8 cellular contexts compared by ENCODE assay signal in genomic region chr17:44071772-44072171, GRCh38. TPM values are rescaled to one million over a fixed set of nuclear protein-coding genes. Genes with fewer than 3 reads are reported as not detected.
A peak's percentile ranks its signal among the peaks of the same experiment; 100 is the strongest.
DNase-seq lines count a peak whose midpoint lies in the region; ATAC-seq and TF ChIP-seq lines count a peak whose summit lies in the region.

No MANE protein-coding gene starts in this region.

- TF ChIP-seq CTCF in psoas muscle (IDR thresholded peaks at IDR 0.05): no peak

- H3K4me1 ChIP-seq in psoas muscle: peaks cover 25% of the 10 kb centered on the region

- H3K4me3 ChIP-seq in psoas muscle: peak overlapping the region; percentile 87

- no peaks in the 10 kb centered on the region for H3K27me3 ChIP-seq in psoas muscle (ENCODE audit: insufficient read depth in 3 of 3, low read length in 2 of 3)

- whole genome bisulfite sequencing in psoas muscle, 3 donors: 46 to 52% (median 49%) methylated on average over 2 of the region's 2 CpGs

- peaks cover 0 to 28% of the 10 kb centered on the region in 2 donors for H3K36me3 ChIP-seq in psoas muscle (ENCODE audit: insufficient read depth in 1 of 2, low read depth in 1 of 2)

- peak overlapping the region; percentile 90 for H3K27ac ChIP-seq in psoas muscle
- no peak overlapping the region for H3K27ac ChIP-seq in substantia nigra (ENCODE audit: low read depth, low read length, poor library complexity, severe bottlenecking)

- no peaks in the 10 kb centered on the region for H3K9me3 ChIP-seq in psoas muscle

- intact Hi-C loops in psoas muscle (cut with DNase I): loop anchor here (2.0 to 5.0 kb wide), 3 partner anchors 23 to 41 kb away; no protein-coding TSS in a partner anchor

- peak; percentile 65 for ATAC-seq in esophagus mucosa
- ATAC-seq in psoas muscle: no peak
- ATAC-seq in GM19452 (IDR thresholded peaks at IDR 0.05; ENCODE audit: unreplicated experiment): no peak
- ATAC-seq in HG03378 (IDR thresholded peaks at IDR 0.05; ENCODE audit: unreplicated experiment): no peak

- peak; percentile 29 for DNase-seq in GM03348 (ENCODE audit: low spot score)
- peak; percentile 15 for DNase-seq in OCI-M1 (lab: John Stamatoyannopoulos, UW)
- no peak for DNase-seq in psoas muscle
- DNase-seq in substantia nigra (lab: John Stamatoyannopoulos, UW): no peak
- DNase-seq in Kasumi-1 (lab: John Stamatoyannopoulos, UW): no peak

RNA-seq across cellular contexts. Expression of gene G6PC3, which starts 1.2 kb away (rescaled TPM):
- total RNA-seq in esophagus mucosa (24.0 TPM), psoas muscle (10 to 100 TPM; 27.7 to 43.3 (median 37.6) TPM)
- 10 to 100 TPM; 43.9 to 72.9 (median 61.0) TPM for polyA plus RNA-seq in psoas muscle

RNA-seq across cellular contexts. Expression of gene LSM12, which starts 5.3 kb away (rescaled TPM):
- total RNA-seq in esophagus mucosa (41.8 TPM), psoas muscle (10 to 100 TPM; 39.6 to 65.9 (median 52.9) TPM)
- 10 to 100 TPM; 42.7 to 52.9 (median 47.9) TPM for polyA plus RNA-seq in psoas muscle

RNA-seq across cellular contexts. Expression of gene HDAC5, which starts 51.7 kb away (rescaled TPM):
- total RNA-seq in esophagus mucosa: 32.0 TPM
- 10 to 100 TPM; 24.4 to 75.6 (median 61.2) TPM for total RNA-seq in psoas muscle
- 10 to 100 TPM in 2 of 3 donors, 1 to 10 TPM in 1; 8.8 to 35.8 (median 30.2) TPM for polyA plus RNA-seq in psoas muscle

RNA-seq across cellular contexts. Expression of gene TMEM101, which starts 57.0 kb away (rescaled TPM):
- 23.2 TPM for total RNA-seq in esophagus mucosa
- total RNA-seq in psoas muscle: 10 to 100 TPM; 13.2 to 25.4 (median 18.3) TPM
- polyA plus RNA-seq in psoas muscle: 10 to 100 TPM; 22.2 to 52.6 (median 42.4) TPM

Comparison
In these comparisons a context has a peak if more than half of its experiments do, and no peak if none do; other contexts are left out.
1. DNase-seq: peak in GM03348 (single experiment) and OCI-M1 (single experiment); none in psoas muscle (0 of 2), substantia nigra (0 of 49) and Kasumi-1 (0 of 2).